Comparison of ENCODE assay signal across 8 cellular contexts in the genomic region with DNA sequence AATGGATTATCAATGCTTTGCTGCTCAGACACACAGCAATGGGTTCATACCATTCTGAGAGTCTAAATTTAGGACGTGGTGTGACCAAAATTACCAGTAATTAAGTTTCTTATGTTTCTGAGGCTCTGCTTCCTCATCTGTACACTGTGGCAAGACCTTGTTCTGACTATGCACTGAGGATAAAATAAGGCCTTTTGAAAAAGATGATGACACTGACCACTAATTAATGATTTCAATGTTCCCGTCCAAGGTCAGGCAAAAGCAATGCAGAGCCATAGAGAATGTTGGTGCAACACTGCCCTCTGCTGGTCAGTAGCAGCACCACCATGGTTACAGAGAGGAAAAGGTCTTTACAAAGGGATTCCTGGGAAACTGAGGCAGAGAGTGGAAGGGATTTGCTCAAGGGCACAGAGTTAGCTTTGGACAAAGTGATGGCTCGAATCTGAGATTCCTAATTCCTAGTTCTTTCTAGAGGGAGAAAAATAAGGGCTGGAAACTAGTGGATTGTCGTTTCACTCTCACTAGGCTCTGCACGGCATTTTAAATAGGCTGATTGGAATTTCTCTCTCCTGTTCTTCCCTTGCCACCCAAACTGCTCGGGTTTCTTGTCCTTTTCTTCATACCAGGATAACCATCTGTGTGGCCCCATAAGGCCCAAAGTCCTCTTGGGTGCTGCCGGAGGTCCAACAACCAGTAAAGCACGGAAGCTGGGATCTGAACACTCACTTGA. TPM values are rescaled to one million over a fixed set of nuclear protein-coding genes. Genes with fewer than 3 reads are reported as not detected.
DNase-seq lines count a peak whose midpoint lies in the region; ATAC-seq, FAIRE-seq and TF ChIP-seq lines count a peak whose summit lies in the region.

No MANE protein-coding gene starts in this region.

- peak; percentile 89 for FAIRE-seq in endothelial cell of umbilical vein (lab: Jason Lieb, UNC)

- peak; percentile 80 to 92 for TF ChIP-seq CTCF in endothelial cell of umbilical vein (IDR thresholded peaks at IDR 0.05; ENCODE audit: extremely low read depth in 1 of 2, insufficient read depth in 1 of 2, low read depth in 1 of 2, low read length in 2 of 2)

- H2AFZ ChIP-seq in endothelial cell of umbilical vein (ENCODE audit: low read depth, low read length): no peak overlapping the region

- H3K4me3 ChIP-seq in endothelial cell of umbilical vein (replicated peaks in 1 of 3; ENCODE audit: insufficient read depth in 1 of 3, low read depth in 1 of 3, low read length in 3 of 3): no peak overlapping the region

- no peaks in the 10 kb centered on the region for H3K36me3 ChIP-seq in endothelial cell of umbilical vein (ENCODE audit: control insufficient read depth in 2 of 2, extremely low read depth in 1 of 2, insufficient read depth in 2 of 2, low read length in 2 of 2)

- BruUV-seq in endothelial cell of umbilical vein (replicated peaks; lab: Mats Ljungman, UMichigan): no TSS peak

- H3K27ac ChIP-seq in endothelial cell of umbilical vein (ENCODE audit: insufficient read depth, low read depth, low read length): no peak overlapping the region

- H3K79me2 ChIP-seq in endothelial cell of umbilical vein (ENCODE audit: control insufficient read depth, insufficient read depth, low read length): no peaks in the 10 kb centered on the region

- TF ChIP-seq POLR2A in endothelial cell of umbilical vein (IDR thresholded peaks at IDR 0.05; ENCODE audit: low read depth, low read length): no peak

- H3K9me1 ChIP-seq in endothelial cell of umbilical vein (replicated peaks; ENCODE audit: control insufficient read depth, extremely low read depth, insufficient read depth, low read length): no peaks in the 10 kb centered on the region

- CTCF ChIA-PET in endothelial cell of umbilical vein (lab: Charles Lee): interaction anchor here (0.5 to 3.9 kb wide), 13 partner anchors 10 to 528 kb away, joined by 3 to 45 read pairs (median 4); no protein-coding TSS in a partner anchor

- H3K9ac ChIP-seq in endothelial cell of umbilical vein (replicated peaks; ENCODE audit: extremely low read depth, insufficient read depth, low read length): no peak overlapping the region

- H3K4me2 ChIP-seq in endothelial cell of umbilical vein (ENCODE audit: insufficient read depth, low read length): no peak overlapping the region

- no peaks in the 10 kb centered on the region for H4K20me1 ChIP-seq in endothelial cell of umbilical vein (replicated peaks; ENCODE audit: control insufficient read depth, extremely low read depth, insufficient read depth, low read length)

- intact Hi-C loops in endothelial cell of umbilical vein (cut with micrococcal nuclease): loop anchor here (1.0 to 2.0 kb wide), 7 partner anchors 14 to 527 kb away; no protein-coding TSS in a partner anchor

- DNase-seq in NCI-H446 (lab: John Stamatoyannopoulos, UW) (peak; percentile 23 to 45), NCI-H446 treated with DMSO at 0.1 percent for 48 hours (lab: John Stamatoyannopoulos, UW) (no peak), NCI-H82 treated with DMSO at 0.1 percent for 48 hours (lab: John Stamatoyannopoulos, UW; ENCODE audit: unreplicated experiment) (peak; percentile 25), endothelial cell of umbilical vein (ENCODE audit: low read depth, low spot score) (peak; percentile 63), myocyte (ENCODE audit: low read depth) (peak; percentile 74)
- peak; percentile 83 for DNase-seq in activated CD8-positive, alpha-beta memory T cell treated with anti-CD3 and anti-CD28 coated beads for 24 hours
- peak; percentile 58 for DNase-seq in stimulated activated naive CD4-positive, alpha-beta T cell treated with Interleukin-2 at 50 U/mL for 16 hours (lab: John Stamatoyannopoulos, UW)

- no peaks in the 10 kb centered on the region for H3K4me1 ChIP-seq in endothelial cell of umbilical vein (ENCODE audit: control insufficient read depth, extremely low read depth, insufficient read depth, low read length)

- no peaks in the 10 kb centered on the region for H3K27me3 ChIP-seq in endothelial cell of umbilical vein (ENCODE audit: control insufficient read depth in 2 of 2, insufficient read depth in 2 of 2, low read length in 2 of 2)

- ATAC-seq in HG03342 (IDR thresholded peaks at IDR 0.05; ENCODE audit: unreplicated experiment): peak; percentile 71

- H3K9me3 ChIP-seq in endothelial cell of umbilical vein (replicated peaks; ENCODE audit: control insufficient read depth, insufficient read depth, low read length): no peaks in the 10 kb centered on the region

- POLR2A ChIA-PET in endothelial cell of umbilical vein (lab: Charles Lee): interaction anchor here (0.6 kb wide), 1 partner anchor 839 kb away, joined by 4 read pairs; no protein-coding TSS in a partner anchor

- dilution Hi-C loops in endothelial cell of umbilical vein (cut with MboI; ENCODE audit: extremely low pct_ligation_motif_present, low sequenced_read_pairs): no loop called here

TF ChIP-seq in endothelial cell of umbilical vein, 7 proteins besides CTCF, POLR2A, EP300 and RAD21:
- no peak for TF ChIP-seq JUN (IDR thresholded peaks at IDR 0.05; ENCODE audit: borderline replicate concordance, insufficient read depth, insufficient read length, low read depth)
- TF ChIP-seq, protein P1, sequence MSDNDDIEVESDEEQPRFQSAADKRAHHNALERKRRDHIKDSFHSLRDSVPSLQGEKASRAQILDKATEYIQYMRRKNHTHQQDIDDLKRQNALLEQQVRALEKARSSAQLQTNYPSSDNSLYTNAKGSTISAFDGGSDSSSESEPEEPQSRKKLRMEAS (IDR thresholded peaks at IDR 0.05; ENCODE audit: insufficient read depth, insufficient read length): no peak
- no peak for TF ChIP-seq MYC (IDR thresholded peaks at IDR 0.05; ENCODE audit: low read depth, low read length)
- no peak for TF ChIP-seq FOS (IDR thresholded peaks at IDR 0.05; ENCODE audit: borderline replicate concordance, insufficient read depth, low read length)
- TF ChIP-seq EZH2 (IDR thresholded peaks at IDR 0.05; ENCODE audit: borderline replicate concordance, low read depth, low read length, severe bottlenecking): no peak
- TF ChIP-seq POLR2AphosphoS5 (IDR thresholded peaks at IDR 0.05; ENCODE audit: insufficient read depth, low read depth, low read length): no peak
- no peak for TF ChIP-seq GATA2 (IDR thresholded peaks at IDR 0.05; ENCODE audit: insufficient read depth, insufficient read length, low read depth, low read length)
TF ChIP-seq in endothelial cell of umbilical vein: peak in this region for 0.

RNA-seq across cellular contexts. Expression of gene P2RX7, which starts 22.3 kb away (rescaled TPM):
- total RNA-seq in endothelial cell of umbilical vein (5.1 and 8.1 TPM in 2 replicates), myocyte (0.11 and 0.21 TPM in 2 replicates)
- 0.80 and 1.3 TPM in 2 replicates for polyA plus RNA-seq in endothelial cell of umbilical vein
- 0.67 and 0.71 TPM in 2 replicates for polyA plus RNA-seq in endothelial cell of umbilical vein (2011; cell fraction: cytosol; rRNA removed)
- polyA plus RNA-seq in endothelial cell of umbilical vein (2011; cell fraction: nucleus; rRNA removed): 2.2 and 2.8 TPM in 2 replicates
- 1.3 and 2.9 TPM in 2 replicates for polyA plus RNA-seq in endothelial cell of umbilical vein (2012)
- polyA minus RNA-seq in endothelial cell of umbilical vein: 0.83 and 0.93 TPM in 2 replicates
- not detected for polyA minus RNA-seq in endothelial cell of umbilical vein (2011; cell fraction: cytosol; rRNA and poly(A)+ RNA removed)
- 1.0 and 2.2 TPM in 2 replicates for polyA minus RNA-seq in endothelial cell of umbilical vein (2011; cell fraction: nucleus; rRNA and poly(A)+ RNA removed)
- polyA plus RNA-seq in myocyte (2012): 0.42 TPM
